1 cellular context compared by ENCODE assay signal in the genomic region with DNA sequence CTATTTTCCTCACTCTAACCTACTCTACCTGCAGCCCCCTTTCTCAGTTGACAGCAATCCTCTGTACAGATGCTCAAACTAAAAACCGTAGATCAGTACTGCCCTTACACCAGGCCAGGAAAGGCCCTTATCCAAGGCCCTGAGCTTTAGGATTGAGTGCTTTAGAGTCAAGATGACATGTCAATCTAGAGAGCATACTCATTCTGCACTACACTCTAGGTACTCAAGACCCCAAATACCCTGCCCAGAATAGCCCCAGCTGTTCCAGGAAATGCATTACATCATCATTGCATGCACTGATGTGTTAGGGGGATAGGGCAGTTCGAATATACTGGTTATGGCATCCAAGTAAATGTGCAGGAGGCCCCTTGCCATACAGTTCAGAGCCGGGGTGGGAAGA.
TF ChIP-seq lines count a peak whose summit lies in the region.

No MANE protein-coding gene starts in this region.

TF ChIP-seq in GM12878, 131 proteins besides CTCF, POLR2A, EP300 and RAD21:
- no peak for TF ChIP-seq STAT3 (IDR thresholded peaks at IDR 0.05; ENCODE audit: low read depth, low read length)
- TF ChIP-seq ATF7 (IDR thresholded peaks at IDR 0.05; ENCODE audit: low read depth) = peak; percentile 50; the same call in 1 of the 2 replicates
